Comparison of ENCODE assay signal across 9 cellular contexts in the genomic region with DNA sequence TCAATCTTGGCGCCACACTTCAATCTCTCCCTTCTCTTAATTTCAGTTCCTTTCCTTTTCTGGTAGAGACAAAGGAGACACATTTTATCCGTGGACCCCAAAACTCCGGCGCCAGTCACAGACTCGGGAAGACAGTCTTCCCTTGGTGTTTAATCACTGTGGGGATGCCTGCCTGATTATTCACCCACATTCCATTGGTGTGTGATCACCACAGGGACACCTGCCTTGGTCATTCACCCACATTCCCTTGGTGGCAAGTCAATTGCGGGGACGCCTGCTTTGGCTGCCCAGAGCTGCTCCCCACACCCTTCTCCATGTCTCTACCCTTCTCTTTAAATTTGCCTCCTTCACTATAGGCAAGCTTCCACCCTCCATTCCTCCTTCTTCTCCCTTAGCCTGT. TPM values are rescaled to one million over a fixed set of nuclear protein-coding genes. Genes with fewer than 3 reads are reported as not detected.
DNase-seq lines count a peak whose midpoint lies in the region; ATAC-seq and TF ChIP-seq lines count a peak whose summit lies in the region.
"Not testable (repeated sequence)": the region's sequence is repeated elsewhere in the genome, so short reads cannot be mapped to it uniquely, and the experiment has no call there.
"Had no signal": no experiment of that assay in that cellular context is flagged by ENCODE, and none has a peak within 500 bp of the region (broad histone marks: within the 10 kb centered on the region; RNA-seq: fewer than 3 reads in every experiment).

No MANE protein-coding gene starts in this region.

- H3K9me3 Mint-ChIP-seq in Calu3 (ENCODE audit: low read depth, unreplicated experiment); activated T-helper 17 cell treated with anti-CD3 and anti-CD28 coated beads, Interleukin-2, amount 50 U/mL, for 72 hours; endodermal cell; stimulated activated effector memory CD8-positive, alpha-beta T cell treated with anti-CD3 and anti-CD28 coated beads, Interleukin-12 subunit alpha, Interleukin-12 subunit beta, amount 100 ng/mL, for 72 hours: not testable (repeated sequence)

- H2BK120ac ChIP-seq in mesendoderm (ENCODE audit: low read depth, low read length): not testable (repeated sequence)

- H3K4me3 ChIP-seq in HUES6 (ENCODE audit: low read depth, low read length): peak overlapping the region; percentile 50; the same call in 1 of the 2 replicates
- H3K4me3 ChIP-seq in endodermal cell (ENCODE audit: low read length); mesendoderm (ENCODE audit: low read length): not testable (repeated sequence)

- WGBS in endodermal cell (ENCODE audit: insufficient coverage in 1 of 2, insufficient read length in 1 of 2), 2 experiments: 93 to 95% methylated on average over 4 to 7 of the region's 7 CpGs
- no CpG with 5 or more reads among the region's 7 CpGs for WGBS in mesendoderm (ENCODE audit: extremely low coverage, insufficient coverage, low lambda C conversion rate)

- DNase-seq in Calu3 (peak; percentile 49), RPMI7951 (ENCODE audit: low read depth) (peak; percentile 11), mesendoderm (peak; percentile 29)
- not testable (repeated sequence) for DNase-seq in endodermal cell; stimulated activated effector memory CD8-positive, alpha-beta T cell treated with anti-CD3 and anti-CD28 coated beads, Interleukin-12 subunit alpha, Interleukin-12 subunit beta, amount 100 ng/mL, for 72 hours (ENCODE audit: low spot score in 2 of 2)

- H2AK5ac ChIP-seq in mesendoderm (ENCODE audit: low read length): not testable (repeated sequence)

- H3K36me3 Mint-ChIP-seq in Calu3 (ENCODE audit: insufficient read depth, unreplicated experiment); stimulated activated effector memory CD8-positive, alpha-beta T cell treated with anti-CD3 and anti-CD28 coated beads, Interleukin-12 subunit alpha, Interleukin-12 subunit beta, amount 100 ng/mL, for 72 hours: not testable (repeated sequence)
- H3K36me3 Mint-ChIP-seq in activated T-helper 17 cell treated with anti-CD3 and anti-CD28 coated beads, Interleukin-2, amount 50 U/mL, for 72 hours (ENCODE audit: low read depth): peaks cover 11% of the 10 kb centered on the region
- H3K36me3 Mint-ChIP-seq in endodermal cell (ENCODE audit: low read depth): peaks cover 17% of the 10 kb centered on the region

- peaks cover 18% of the 10 kb centered on the region for H3K4me1 Mint-ChIP-seq in Calu3 (ENCODE audit: low read depth, unreplicated experiment)
- H3K4me1 Mint-ChIP-seq in activated T-helper 17 cell treated with anti-CD3 and anti-CD28 coated beads, Interleukin-2, amount 50 U/mL, for 72 hours: not testable (repeated sequence)
- peaks cover 10% of the 10 kb centered on the region for H3K4me1 Mint-ChIP-seq in endodermal cell
- peaks cover 10% of the 10 kb centered on the region for H3K4me1 Mint-ChIP-seq in stimulated activated effector memory CD8-positive, alpha-beta T cell treated with anti-CD3 and anti-CD28 coated beads, Interleukin-12 subunit alpha, Interleukin-12 subunit beta, amount 100 ng/mL, for 72 hours

- H2BK5ac ChIP-seq in mesendoderm (ENCODE audit: low read length): not testable (repeated sequence)

- H4K8ac ChIP-seq in mesendoderm (ENCODE audit: low read depth, low read length): not testable (repeated sequence)

- H3K56ac ChIP-seq in mesendoderm (ENCODE audit: low read length): not testable (repeated sequence)

- intact Hi-C loops in Calu3 (cut with micrococcal nuclease; ENCODE audit: unreplicated experiment): loop anchor here (5.0 kb wide), 1 partner anchor 69 kb away; no protein-coding TSS in a partner anchor

- H3K4me1 ChIP-seq in HUES6 (ENCODE audit: control insufficient read depth, insufficient read depth, low read length): peaks cover 26% of the 10 kb centered on the region
- not testable (repeated sequence) for H3K4me1 ChIP-seq in endodermal cell (ENCODE audit: control insufficient read depth, insufficient read depth, low read length); mesendoderm (ENCODE audit: control insufficient read depth, low read depth, low read length)

- H3K4ac ChIP-seq in mesendoderm (ENCODE audit: low read depth, low read length): not testable (repeated sequence)

- not testable (repeated sequence) for ATAC-seq in activated T-helper 17 cell treated with anti-CD3 and anti-CD28 coated beads, Interleukin-2, amount 50 U/mL, for 72 hours (replicated peaks); stimulated activated effector memory CD8-positive, alpha-beta T cell treated with anti-CD3 and anti-CD28 coated beads, Interleukin-12 subunit alpha, Interleukin-12 subunit beta, amount 100 ng/mL, for 72 hours

- H3K4me2 ChIP-seq in mesendoderm (ENCODE audit: low read length): not testable (repeated sequence)

- H3K23ac ChIP-seq in mesendoderm (ENCODE audit: low read length): not testable (repeated sequence)

- not testable (repeated sequence) for H3K79me1 ChIP-seq in mesendoderm (ENCODE audit: low read length)

- not testable (repeated sequence) for TF ChIP-seq CTCF in Calu3 (IDR thresholded peaks at IDR 0.05; ENCODE audit: unreplicated experiment); endodermal cell (conservative IDR thresholded peaks at IDR 0.05)

- not testable (repeated sequence) for H3K27me3 ChIP-seq in HUES6 (ENCODE audit: control insufficient read depth, insufficient read depth, low read length); endodermal cell (ENCODE audit: control insufficient read depth, insufficient read depth, low read length, poor library complexity, severe bottlenecking); mesendoderm (ENCODE audit: insufficient read depth, low read length, poor library complexity)

- H3K4me3 Mint-ChIP-seq in Calu3 (ENCODE audit: low read depth, unreplicated experiment); activated T-helper 17 cell treated with anti-CD3 and anti-CD28 coated beads, Interleukin-2, amount 50 U/mL, for 72 hours; endodermal cell; stimulated activated effector memory CD8-positive, alpha-beta T cell treated with anti-CD3 and anti-CD28 coated beads, Interleukin-12 subunit alpha, Interleukin-12 subunit beta, amount 100 ng/mL, for 72 hours: not testable (repeated sequence)

- BruUV-seq in Calu3 (replicated peaks; lab: Mats Ljungman, UMichigan): not testable (repeated sequence)

- not testable (repeated sequence) for H3K27ac ChIP-seq in HUES6 (ENCODE audit: low read depth, low read length); endodermal cell (ENCODE audit: low read depth, low read length); mesendoderm (ENCODE audit: low read depth, low read length)

- not testable (repeated sequence) for H3K27ac Mint-ChIP-seq in Calu3 (ENCODE audit: unreplicated experiment)
- peak overlapping the region; percentile 6 for H3K27ac Mint-ChIP-seq in activated T-helper 17 cell treated with anti-CD3 and anti-CD28 coated beads, Interleukin-2, amount 50 U/mL, for 72 hours
- peak overlapping the region; percentile 71 for H3K27ac Mint-ChIP-seq in endodermal cell
- peak overlapping the region; percentile 33 for H3K27ac Mint-ChIP-seq in stimulated activated effector memory CD8-positive, alpha-beta T cell treated with anti-CD3 and anti-CD28 coated beads, Interleukin-12 subunit alpha, Interleukin-12 subunit beta, amount 100 ng/mL, for 72 hours

- peak overlapping the region; percentile 86 for H3K9ac ChIP-seq in HUES6 (ENCODE audit: low read length)
- not testable (repeated sequence) for H3K9ac ChIP-seq in endodermal cell (ENCODE audit: extremely low read depth, low read length, poor library complexity, severe bottlenecking); mesendoderm (ENCODE audit: low read length)

- peaks cover 18% of the 10 kb centered on the region; the same call in 1 of the 2 replicates for H3K9me3 ChIP-seq in HUES6 (ENCODE audit: control insufficient read depth, insufficient read depth, low read depth, low read length)
- not testable (repeated sequence) for H3K9me3 ChIP-seq in endodermal cell (ENCODE audit: control insufficient read depth, low read length)

- H4K5ac ChIP-seq in mesendoderm (ENCODE audit: low read length): not testable (repeated sequence)

- CTCF ChIA-PET in Calu3 (lab: Charles Lee): not testable (repeated sequence)

- not testable (repeated sequence) for H3K27me3 Mint-ChIP-seq in Calu3 (ENCODE audit: unreplicated experiment); activated T-helper 17 cell treated with anti-CD3 and anti-CD28 coated beads, Interleukin-2, amount 50 U/mL, for 72 hours
- peaks cover 16% of the 10 kb centered on the region for H3K27me3 Mint-ChIP-seq in endodermal cell (ENCODE audit: insufficient read depth)

- peaks cover 29% of the 10 kb centered on the region; the same call in 1 of the 2 replicates for H3K36me3 ChIP-seq in HUES6 (ENCODE audit: control insufficient read depth, insufficient read depth, low read length)
- H3K36me3 ChIP-seq in endodermal cell (ENCODE audit: control insufficient read depth, insufficient read depth, low read length); mesendoderm (ENCODE audit: control insufficient read depth, insufficient read depth, low read length): not testable (repeated sequence)

- not testable (repeated sequence) for H3K79me2 ChIP-seq in mesendoderm (ENCODE audit: control insufficient read depth, insufficient read depth, low read length)

- not testable (repeated sequence) for H3K18ac ChIP-seq in mesendoderm (ENCODE audit: low read length)

- H2BK15ac ChIP-seq in mesendoderm (replicated peaks; ENCODE audit: low read depth): not testable (repeated sequence)

RNA-seq across cellular contexts. Expression of gene SLC9A9, which starts 50.1 kb away (rescaled TPM):
- total RNA-seq in Calu3 (2022): 1.5 and 2.4 TPM in 2 replicates
- total RNA-seq in RPMI7951 (2014; rRNA removed; shearing (Covaris generic)): 0.84 and 3.6 TPM in 2 replicates
- 10 to 100 TPM in 1 of 2 donors, 1 to 10 TPM in 1; 4.0 to 15.2 TPM for total RNA-seq in activated T-helper 17 cell treated with anti-CD3 and anti-CD28 coated beads, Interleukin-2, amount 50 U/mL, for 72 hours
- 1 to 10 TPM; 1.3 to 3.7 TPM for total RNA-seq in endodermal cell
- polyA plus RNA-seq in endodermal cell (2013, experiment 1 of 2): 1.5 TPM
- 1.9 TPM for polyA plus RNA-seq in endodermal cell (2013, experiment 2 of 2)
- polyA plus RNA-seq in mesendoderm (2013, experiment 1 of 2): 4.2 TPM
- polyA plus RNA-seq in mesendoderm (2013, experiment 2 of 2): 3.7 TPM
- total RNA-seq: Caco-2, Daoy had no signal
